In genomic region chr1:223248001-223248786, GRCh38 we compare ENCODE assay signal across 15 cellular contexts.
A peak's percentile ranks its signal among the peaks of the same experiment; 100 is the strongest.
DNase-seq lines count a peak whose midpoint lies in the region; ATAC-seq, FAIRE-seq and TF ChIP-seq lines count a peak whose summit lies in the region.
"Had no signal": no experiment of that assay in that cellular context is flagged by ENCODE, and none has a peak within 500 bp of the region (broad histone marks: within the 10 kb centered on the region; RNA-seq: fewer than 3 reads in every experiment).

No MANE protein-coding gene starts in this region.

- 2% methylated on average over 5 of the region's 6 CpGs for WGBS in HepG2 (ENCODE audit: low lambda C conversion rate)

- H3K4me1 ChIP-seq in CD8-positive, alpha-beta memory T cell (ENCODE audit: insufficient read depth, low read length), result peaks cover 37% of the 10 kb centered on the region
- H3K4me1 ChIP-seq in HepG2 (ENCODE audit: insufficient read depth, low read length), result peaks cover 13% of the 10 kb centered on the region
- H3K4me1 ChIP-seq: HAP-1, sigmoid colon had no signal

- no TSS peak for BruUV-seq in HepG2 (replicated peaks; lab: Mats Ljungman, UMichigan)

- peak; percentile 83 for ATAC-seq in HepG2
- ATAC-seq in GM18861 (IDR thresholded peaks at IDR 0.05; ENCODE audit: unreplicated experiment), result no peak

- in situ Hi-C loops in HepG2 (cut with HindIII; ENCODE audit: extremely low pct_ligation_motif_present, low pct_unique_long_range_greater_than_20kb), result no loop called here

- peak overlapping the region; percentile 37 to 96 (median 90) for H3K27ac Mint-ChIP-seq in CD8-positive, alpha-beta memory T cell

- H3K27me3 ChIP-seq in CD8-positive, alpha-beta memory T cell (ENCODE audit: insufficient read depth, low read length, poor library complexity, severe bottlenecking), result no peaks in the 10 kb centered on the region
- H3K27me3 ChIP-seq in HepG2 (ENCODE audit: control insufficient read depth in 1 of 2, insufficient read depth in 2 of 2, low read length in 2 of 2), result no peaks in the 10 kb centered on the region; a peak in 1 of 5 replicates
- H3K27me3 ChIP-seq: sigmoid colon had no signal

- H3K4me1 Mint-ChIP-seq in CD8-positive, alpha-beta memory T cell, result peaks cover 12 to 38% (median 22%) of the 10 kb centered on the region in 3 donors
- H3K4me1 Mint-ChIP-seq: neural crest cell had no signal

- no peak for TF ChIP-seq POLR2A in HepG2 (IDR thresholded peaks at IDR 0.05; ENCODE audit: insufficient read depth in 1 of 2, low read depth in 2 of 2, low read length in 2 of 2)

- H2AFZ ChIP-seq in HepG2 (ENCODE audit: low read length), result no peak overlapping the region
- H2AFZ ChIP-seq: PC-9 had no signal

- FAIRE-seq in HepG2 (lab: Jason Lieb, UNC), result no peak
- FAIRE-seq: GM12878 had no signal

- H3K79me2 ChIP-seq in HepG2 (ENCODE audit: insufficient read depth, low read length), result no peaks in the 10 kb centered on the region

- peak overlapping the region; percentile 15 to 62 (median 28) for H3K4me3 Mint-ChIP-seq in CD8-positive, alpha-beta memory T cell
- H3K4me3 Mint-ChIP-seq: neural crest cell had no signal

- H3K9ac ChIP-seq in HepG2 (ENCODE audit: insufficient read depth, low read depth, low read length), result no peak overlapping the region

- POLR2A ChIA-PET in CD8-positive, alpha-beta memory T cell (lab: Charles Lee), result no interaction called here
- POLR2A ChIA-PET in HepG2 (lab: Yijun Ruan, JAX), result no interaction called here

- no peaks in the 10 kb centered on the region for H3K36me3 ChIP-seq in CD8-positive, alpha-beta memory T cell (ENCODE audit: insufficient read depth, low read length)
- H3K36me3 ChIP-seq in HepG2 (replicated peaks in 1 of 2; ENCODE audit: control insufficient read depth in 1 of 2, insufficient read depth in 2 of 2, low read length in 2 of 2), result no peaks in the 10 kb centered on the region
- H3K36me3 ChIP-seq: HAP-1, sigmoid colon had no signal

- TF ChIP-seq EP300 in HepG2 (IDR thresholded peaks at IDR 0.05; ENCODE audit: low read depth in 2 of 2, low read length in 2 of 2), result no peak
- TF ChIP-seq EP300 in HepG2 (CRISPR knock-in tag; IDR thresholded peaks at IDR 0.05; ENCODE audit: borderline replicate concordance), result no peak

- no peaks in the 10 kb centered on the region for H3K9me3 Mint-ChIP-seq in CD8-positive, alpha-beta memory T cell
- H3K9me3 Mint-ChIP-seq: neural crest cell had no signal

- DNase-seq in Ammon's horn (ENCODE audit: low spot score) (peak; percentile 56), NCI-H774 (lab: John Stamatoyannopoulos, UW) (peak; percentile 8), HepG2 (ENCODE audit: low spot score) (no peak), HT-29 (ENCODE audit: low spot score) (no peak), retina (no peak)
- DNase-seq in CD8-positive, alpha-beta memory T cell, result no peak
- DNase-seq: mammary epithelial cell, PC-9, sigmoid colon had no signal

- no peaks in the 10 kb centered on the region for H4K20me1 ChIP-seq in HepG2 (ENCODE audit: insufficient read depth, low read length)

- TF ChIP-seq RAD21 in HepG2 (CRISPR knock-in tag; IDR thresholded peaks at IDR 0.05), result no peak

- peaks cover 8 to 27% of the 10 kb centered on the region in 2 donors for H3K27me3 Mint-ChIP-seq in CD8-positive, alpha-beta memory T cell

- no peak for TF ChIP-seq CTCF in HepG2 (CRISPR knock-in tag; IDR thresholded peaks at IDR 0.05)

- CTCF ChIA-PET in CD8-positive, alpha-beta memory T cell (lab: Charles Lee), result no interaction called here
- CTCF ChIA-PET in HepG2 (lab: Yijun Ruan, JAX; ENCODE audit: low intra/inter-chr PET ratio, low total read pairs), result no interaction called here

- no peak overlapping the region for H3K4me2 ChIP-seq in HepG2 (ENCODE audit: low read depth, low read length)
- H3K4me2 ChIP-seq: PC-9 had no signal

- no peak overlapping the region for H3K4me3 ChIP-seq in CD8-positive, alpha-beta memory T cell (ENCODE audit: low read length)
- H3K4me3 ChIP-seq in HepG2 (replicated peaks in 1 of 3; ENCODE audit: insufficient read depth in 1 of 3, low read depth in 2 of 3, low read length in 3 of 3), result no peak overlapping the region
- H3K4me3 ChIP-seq: GM12878, HAP-1, PC-9, sigmoid colon, SK-N-MC had no signal

- no peak overlapping the region for H3K27ac ChIP-seq in CD8-positive, alpha-beta memory T cell (ENCODE audit: low read depth, low read length)
- H3K27ac ChIP-seq in HepG2 (ENCODE audit: extremely low read length, insufficient read depth, low read length), result no peak overlapping the region
- H3K27ac ChIP-seq: PC-9, sigmoid colon, SK-N-MC, VCaP had no signal

- intact Hi-C loops in HepG2 (cut with micrococcal nuclease; ENCODE audit: unreplicated experiment), result no loop called here

- H3K36me3 Mint-ChIP-seq in CD8-positive, alpha-beta memory T cell, result peaks cover 0 to 5% (median 4%) of the 10 kb centered on the region in 3 donors

- H3K9me3 ChIP-seq in CD8-positive, alpha-beta memory T cell (ENCODE audit: low read length), result no peaks in the 10 kb centered on the region
- H3K9me3 ChIP-seq in HepG2 (ENCODE audit: low read length), result no peaks in the 10 kb centered on the region
- H3K9me3 ChIP-seq: HAP-1, sigmoid colon had no signal

TF ChIP-seq in HepG2, 621 proteins besides CTCF, POLR2A, EP300 and RAD21:
- TF ChIP-seq ZNF781 (CRISPR knock-in tag; IDR thresholded peaks at IDR 0.05; ENCODE audit: borderline replicate concordance, not compliant biosample characterization), result no peak
- TF ChIP-seq MAFK (conservative IDR thresholded peaks at IDR 0.05 in 1 of 2, IDR thresholded peaks at IDR 0.05 in 1 of 2; ENCODE audit: low read length in 2 of 2), result peak; percentile 83 to 87
- TF ChIP-seq ZNF333 (CRISPR knock-in tag; IDR thresholded peaks at IDR 0.05; ENCODE audit: borderline replicate concordance), result no peak
- no peak for TF ChIP-seq TCF7L2 (IDR thresholded peaks at IDR 0.05; ENCODE audit: low read depth, low read length)
- TF ChIP-seq ZNF343 (CRISPR knock-in tag; IDR thresholded peaks at IDR 0.05), result no peak
- peak in 1 of 2 experiments; percentile 41; a peak in 2 of 4 replicates for TF ChIP-seq ATF4 (CRISPR knock-in tag; IDR thresholded peaks at IDR 0.05)
- TF ChIP-seq HNRNPUL1 (IDR thresholded peaks at IDR 0.05; ENCODE audit: low read depth, low read length), result no peak
- peak; percentile 46 for TF ChIP-seq RFX1 (IDR thresholded peaks at IDR 0.05)
- no peak for TF ChIP-seq MLXIP (CRISPR knock-in tag; IDR thresholded peaks at IDR 0.05; ENCODE audit: borderline replicate concordance)
- TF ChIP-seq RFX3 (CRISPR knock-in tag; IDR thresholded peaks at IDR 0.05), result peak; percentile 48; the same call in 1 of the 2 replicates
- TF ChIP-seq GTF2F1 (IDR thresholded peaks at IDR 0.05; ENCODE audit: low read length), result no peak
- TF ChIP-seq BORCS8-MEF2B (CRISPR knock-in tag; IDR thresholded peaks at IDR 0.05), result no peak
- no peak for TF ChIP-seq TARDBP (CRISPR knock-in tag; IDR thresholded peaks at IDR 0.05)
- peak; percentile 32; the same call in 1 of the 2 replicates for TF ChIP-seq FOXK2 (IDR thresholded peaks at IDR 0.05)
- TF ChIP-seq ZIK1 (CRISPR knock-in tag; IDR thresholded peaks at IDR 0.05; ENCODE audit: borderline replicate concordance, low read depth), result no peak
- peak; percentile 48; the same call in 1 of the 2 replicates for TF ChIP-seq BCL6 (CRISPR knock-in tag; IDR thresholded peaks at IDR 0.05)
- no peak for TF ChIP-seq ZNF674 (CRISPR knock-in tag; IDR thresholded peaks at IDR 0.05; ENCODE audit: low read depth)
- peak; percentile 76 for TF ChIP-seq MAFF (IDR thresholded peaks at IDR 0.05; ENCODE audit: low read depth, low read length)
- peak; percentile 48 for TF ChIP-seq SALL1 (CRISPR knock-in tag; IDR thresholded peaks at IDR 0.05)
- no peak for TF ChIP-seq FOXP1 (IDR thresholded peaks at IDR 0.05)
- TF ChIP-seq FOXP1 (CRISPR knock-in tag; IDR thresholded peaks at IDR 0.05), result 0 out of 2 replicates have a peak, but pooled peaks have one; percentile 22
- TF ChIP-seq ZNF446 (CRISPR knock-in tag; IDR thresholded peaks at IDR 0.05), result no peak
- TF ChIP-seq NFE2L2 (IDR thresholded peaks at IDR 0.05; ENCODE audit: low read length), result 0 out of 2 replicates have a peak, but pooled peaks have one; percentile 7
- TF ChIP-seq MAX (IDR thresholded peaks at IDR 0.05), result no peak

Comparison
In these comparisons a context has a peak if more than half of its experiments do, and no peak if none do; other contexts are left out.
1. DNase-seq: peak in Ammon's horn (single experiment) and NCI-H774 (single experiment); none in CD8-positive, alpha-beta memory T cell (0 of 5), HepG2 (single experiment), HT-29 (single experiment) and retina (single experiment).